Comparison of ENCODE assay signal across 19 cellular contexts in the genomic region with DNA sequence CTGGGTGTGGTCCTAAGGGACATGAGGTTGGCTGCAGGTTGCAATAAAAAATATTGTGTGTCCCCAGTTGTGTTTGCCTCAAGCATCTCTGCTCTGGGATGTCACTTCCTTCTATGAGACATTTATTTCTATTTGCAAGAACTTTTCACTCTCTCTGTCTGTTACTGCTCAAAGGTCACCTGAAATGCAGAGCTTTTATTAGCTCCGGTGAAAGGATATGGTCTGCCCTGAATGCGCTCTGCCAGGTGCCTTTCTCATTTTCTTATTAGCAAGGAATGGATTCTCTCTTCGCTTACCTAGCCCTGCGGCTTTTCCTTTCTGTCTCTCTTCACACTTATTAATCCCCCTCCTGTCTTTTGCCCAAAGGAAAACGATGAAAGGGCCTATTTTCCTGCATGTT.
A peak's percentile ranks its signal among the peaks of the same experiment; 100 is the strongest.
DNase-seq lines count a peak whose midpoint lies in the region; ATAC-seq and TF ChIP-seq lines count a peak whose summit lies in the region.
"Had no signal": no experiment of that assay in that cellular context is flagged by ENCODE, and none has a peak within 500 bp of the region (broad histone marks: within the 10 kb centered on the region; RNA-seq: fewer than 3 reads in every experiment).

No MANE protein-coding gene starts in this region.

- H3K4me3 Mint-ChIP-seq in GM23338 (no peak overlapping the region), osteocyte (ENCODE audit: unreplicated experiment) (no peak overlapping the region)
- H3K4me3 Mint-ChIP-seq: B cell; CD4-positive, alpha-beta T cell; CD8-positive, alpha-beta T cell had no signal

- H3K4me2 ChIP-seq in GM23338 (no peak overlapping the region), OCI-LY3 (ENCODE audit: low read length) (peak overlapping the region; percentile 11)
- H3K4me2 ChIP-seq: BLaER1 treated with 17β-estradiol and CSF1 and Interleukin-3, amounts not matched to agents 10 nM and 100 nM had no signal

- peaks cover 11% of the 10 kb centered on the region; the same call in 1 of the 2 replicates for H3K9me2 ChIP-seq in GM23338 (ENCODE audit: insufficient read depth)

- no peak overlapping the region for H3K9ac ChIP-seq in OCI-LY3 (ENCODE audit: low read length)
- H3K9ac ChIP-seq: BLaER1 treated with 17β-estradiol and CSF1 and Interleukin-3, amounts not matched to agents 10 nM and 100 nM had no signal

- H3K4me1 Mint-ChIP-seq in GM23338: no peaks in the 10 kb centered on the region
- no peaks in the 10 kb centered on the region for H3K4me1 Mint-ChIP-seq in osteocyte (ENCODE audit: unreplicated experiment)
- H3K4me1 Mint-ChIP-seq: B cell had no signal

- H3K4me3 ChIP-seq in GM23338 (no peak overlapping the region), OCI-LY3 (ENCODE audit: low read length) (no peak overlapping the region), neuron (ENCODE audit: low read length) (no peak overlapping the region), lower lobe of right lung (no peak overlapping the region)
- H3K4me3 ChIP-seq: BLaER1 treated with 17β-estradiol and CSF1 and Interleukin-3, amounts not matched to agents 10 nM and 100 nM had no signal

- TF ChIP-seq CTCF in GM23338 (conservative IDR thresholded peaks at IDR 0.05; ENCODE audit: low read depth in 2 of 2) (no peak), OCI-LY3 (IDR thresholded peaks at IDR 0.05; ENCODE audit: low read depth, low read length) (no peak), lower lobe of right lung (IDR thresholded peaks at IDR 0.05) (no peak), osteocyte (IDR thresholded peaks at IDR 0.05) (no peak)

- H3K9me3 ChIP-seq in OCI-LY3 (ENCODE audit: insufficient read depth, low read length) (no peaks in the 10 kb centered on the region), neuron (ENCODE audit: low read length) (no peaks in the 10 kb centered on the region), lower lobe of right lung (no peaks in the 10 kb centered on the region)
- H3K9me3 ChIP-seq: BLaER1 treated with 17β-estradiol and CSF1 and Interleukin-3, amounts not matched to agents 10 nM and 100 nM; Caco-2 had no signal

- H3K27ac ChIP-seq in GM23338 (ENCODE audit: low read depth) (no peak overlapping the region), OCI-LY3 (ENCODE audit: low read length) (no peak overlapping the region), lower lobe of right lung (no peak overlapping the region)
- H3K27ac ChIP-seq: 22Rv1; BLaER1 treated with 17β-estradiol and CSF1 and Interleukin-3, amounts not matched to agents 10 nM and 100 nM; C4-2B had no signal

- H3K27me3 Mint-ChIP-seq in GM23338 (ENCODE audit: insufficient read depth, low read depth, poor library complexity): no peaks in the 10 kb centered on the region
- peaks cover 5% of the 10 kb centered on the region for H3K27me3 Mint-ChIP-seq in osteocyte (ENCODE audit: unreplicated experiment)
- H3K27me3 Mint-ChIP-seq: B cell; CD4-positive, alpha-beta T cell had no signal

- no peaks in the 10 kb centered on the region for H3K36me3 Mint-ChIP-seq in GM23338 (ENCODE audit: low read depth)
- no peaks in the 10 kb centered on the region for H3K36me3 Mint-ChIP-seq in osteocyte (ENCODE audit: unreplicated experiment)
- H3K36me3 Mint-ChIP-seq: CD8-positive, alpha-beta T cell had no signal

- intact Hi-C loops in left colon (cut with DNase I, micrococcal nuclease): no loop called here
- intact Hi-C loops in lower lobe of right lung (cut with DNase I): no loop called here

- H3K27ac Mint-ChIP-seq in GM23338 (no peak overlapping the region), osteocyte (ENCODE audit: unreplicated experiment) (no peak overlapping the region)
- H3K27ac Mint-ChIP-seq: B cell; CD4-positive, alpha-beta T cell; CD8-positive, alpha-beta T cell had no signal

- no peaks in the 10 kb centered on the region for H3K79me2 ChIP-seq in GM23338 (replicated peaks; ENCODE audit: insufficient read depth)
- no peaks in the 10 kb centered on the region for H3K79me2 ChIP-seq in OCI-LY3 (ENCODE audit: low read length)

- H4K20me1 ChIP-seq in GM23338 (replicated peaks; ENCODE audit: insufficient read depth) (no peaks in the 10 kb centered on the region), OCI-LY3 (ENCODE audit: insufficient read depth, low read length) (no peaks in the 10 kb centered on the region)
- H4K20me1 ChIP-seq: BLaER1 treated with 17β-estradiol and CSF1 and Interleukin-3, amounts not matched to agents 10 nM and 100 nM had no signal

- no peaks in the 10 kb centered on the region for H3K36me3 ChIP-seq in GM23338 (ENCODE audit: insufficient read depth)
- H3K36me3 ChIP-seq in OCI-LY3 (replicated peaks; ENCODE audit: low read depth, low read length): no peaks in the 10 kb centered on the region
- H3K36me3 ChIP-seq in neuron (ENCODE audit: insufficient read depth, low read length): no peaks in the 10 kb centered on the region
- H3K36me3 ChIP-seq in lower lobe of right lung: no peaks in the 10 kb centered on the region
- H3K36me3 ChIP-seq: BLaER1 treated with 17β-estradiol and CSF1 and Interleukin-3, amounts not matched to agents 10 nM and 100 nM had no signal

- ATAC-seq in GM23338 (no peak), left colon (peak; percentile 78), lower lobe of right lung (no peak), GM19395 (IDR thresholded peaks at IDR 0.05; ENCODE audit: unreplicated experiment) (no peak)
- ATAC-seq: CD8-positive, alpha-beta T cell had no signal

- H3F3A ChIP-seq in GM23338 (replicated peaks; ENCODE audit: low read depth): no peaks in the 10 kb centered on the region

- H3K4me1 ChIP-seq in GM23338 (ENCODE audit: insufficient read depth) (0 out of 2 replicates have a peak, but pooled peaks cover 2% of the 10 kb centered on the region), OCI-LY3 (ENCODE audit: low read length) (peaks cover 65% of the 10 kb centered on the region), neuron (ENCODE audit: insufficient read depth, low read length) (peaks cover 19% of the 10 kb centered on the region), lower lobe of right lung (no peaks in the 10 kb centered on the region)
- H3K4me1 ChIP-seq: Caco-2 had no signal

- no peak for DNase-seq in GM23338 (ENCODE audit: low spot score)
- DNase-seq in left colon: no peak
- no peak for DNase-seq in lower lobe of right lung
- DNase-seq in osteocyte (ENCODE audit: extremely low spot score, unreplicated experiment): no peak
- DNase-seq: ACHN; AML-193; Caco-2; Calu3; CD4-positive, alpha-beta T cell; CD8-positive, alpha-beta T cell; DMS79 treated with DMSO at 0.1 percent for 48 hours; GF-D8 had no signal

- no peaks in the 10 kb centered on the region for H3K27me3 ChIP-seq in GM23338 (ENCODE audit: insufficient read depth)
- H3K27me3 ChIP-seq in OCI-LY3 (ENCODE audit: low read depth, low read length): peaks cover 14% of the 10 kb centered on the region
- H3K27me3 ChIP-seq in neuron (ENCODE audit: insufficient read depth, low read length): no peaks in the 10 kb centered on the region
- no peaks in the 10 kb centered on the region for H3K27me3 ChIP-seq in lower lobe of right lung (ENCODE audit: low read depth)
- H3K27me3 ChIP-seq: BLaER1 treated with 17β-estradiol and CSF1 and Interleukin-3, amounts not matched to agents 10 nM and 100 nM had no signal

- H3K9me3 Mint-ChIP-seq in GM23338 (no peaks in the 10 kb centered on the region), osteocyte (ENCODE audit: unreplicated experiment) (no peaks in the 10 kb centered on the region)

- H2AFZ ChIP-seq in GM23338 (peak overlapping the region; percentile 1; the same call in 1 of the 2 replicates), OCI-LY3 (ENCODE audit: low read depth, low read length) (no peak overlapping the region), neuron (ENCODE audit: low read depth, low read length) (peak overlapping the region; percentile 20)

TF ChIP-seq in GM23338, 12 proteins besides CTCF, POLR2A, EP300 and RAD21 (continues in another document):
- no peak for TF ChIP-seq ZNF114 (CRISPR knock-in tag; IDR thresholded peaks at IDR 0.05)
